ENCODE assay signal across 23 cellular contexts in the genomic region with DNA sequence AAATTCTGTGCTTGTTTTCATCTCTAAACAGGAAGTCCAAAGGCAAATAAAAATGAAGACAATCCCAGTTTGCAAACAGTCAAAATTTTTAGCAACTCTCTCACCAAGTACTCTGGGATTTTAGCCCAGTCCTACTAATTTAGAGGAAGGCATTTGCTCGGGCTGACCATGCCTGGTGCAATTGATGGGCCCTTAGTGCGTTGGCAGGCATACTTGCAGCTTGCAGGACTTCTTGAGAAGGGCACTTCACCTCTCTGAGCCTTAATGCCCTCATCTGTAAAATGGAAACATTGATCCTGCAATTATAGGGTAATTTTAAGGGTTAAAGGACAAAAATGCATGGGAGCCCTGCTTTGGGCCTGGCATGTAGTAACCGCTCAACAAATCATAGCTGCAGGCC.
"Had no signal": no experiment of that assay in that cellular context is flagged by ENCODE, and none has a peak within 500 bp of the region (broad histone marks: within the 10 kb centered on the region; RNA-seq: fewer than 3 reads in every experiment).

No MANE protein-coding gene starts in this region.

- H3K4me1 ChIP-seq: body of pancreas, parathyroid adenoma, right lobe of liver, testis, uterus had no signal

- H3K36me3 ChIP-seq: cardiac muscle cell, right lobe of liver, uterus had no signal

- H3K79me2 ChIP-seq: parathyroid adenoma had no signal

- H3K27me3 ChIP-seq: body of pancreas, right lobe of liver, testis, uterus had no signal

- DNase-seq: activated CD4-positive, alpha-beta memory T cell treated with anti-CD3 and anti-CD28 coated beads, Interleukin-2, amount 10 ng/mL, durations not matched to agents 7 days and 5 days; activated CD4-positive, alpha-beta T cell treated with anti-CD3 and anti-CD28 coated beads for 48 hours; activated CD4-positive, CD25-positive, alpha-beta regulatory T cell; activated gamma-delta T cell; activated naive CD4-positive, alpha-beta T cell treated with anti-CD3 and anti-CD28 coated beads, Interleukin-2, amount 50 U/mL, for 16 hours; activated naive CD8-positive, alpha-beta T cell treated with anti-CD3 and anti-CD28 coated beads, Interleukin-2, amount 50 U/mL, for 24 hours; activated T-cell treated with anti-CD3 and anti-CD28 coated beads, Interleukin-2, amount 50 U/mL, for 72 hours; anterior cingulate cortex; body of pancreas; effector CD4-positive, alpha-beta T cell; erythroblast; glutamatergic neuron; hypothalamus; mucosa of descending colon; nephron progenitor cell; right lobe of liver; stimulated activated CD4-positive, alpha-beta T cell treated with anti-CD3 and anti-CD28 coated beads, Interleukin-15, amount 100 ng/mL, for 24 hours; stimulated activated naive B cell treated with anti-CD40 and anti-IgM and Interleukin-4, amounts not matched to agents 10 μg/mL and 1 μg/mL and 100 μg/mL, for 72 hours; testis; trophoblast cell; uterus had no signal

- ATAC-seq: body of pancreas; stimulated activated naive B cell treated with anti-CD40 and anti-IgM and Interleukin-4, amounts not matched to agents 10 μg/mL and 1 μg/mL and 100 μg/mL, for 72 hours had no signal

- H3K9me3 ChIP-seq: body of pancreas, mucosa of descending colon, right lobe of liver, testis, uterus had no signal

- H3K4me3 ChIP-seq: body of pancreas, cardiac muscle cell, mucosa of descending colon, right lobe of liver, testis, uterus had no signal

- H2AFZ ChIP-seq: parathyroid adenoma had no signal

- H3K27ac ChIP-seq: body of pancreas, cardiac muscle cell, parathyroid adenoma, right lobe of liver, testis, uterus had no signal

- H3K9ac ChIP-seq: parathyroid adenoma had no signal
